28 cellular contexts compared by ENCODE assay signal in the genomic region with DNA sequence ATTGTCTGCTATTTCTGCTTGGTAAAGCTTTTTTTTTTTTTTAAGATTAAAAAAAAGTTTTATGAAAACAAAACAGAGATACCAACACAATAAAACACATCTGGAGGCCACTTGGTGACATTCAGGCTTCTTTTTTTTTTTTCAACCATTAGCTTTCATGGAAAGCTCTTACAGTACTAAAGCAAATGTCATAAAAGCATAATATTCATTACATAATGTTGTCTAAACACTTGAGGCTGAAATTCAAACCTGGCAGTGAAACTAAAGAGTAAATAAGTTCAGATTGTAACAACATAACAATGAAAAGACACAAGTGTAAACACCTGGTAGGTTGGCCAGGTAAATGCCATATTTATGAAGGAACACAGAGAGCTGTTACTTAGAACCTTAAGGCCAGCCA. TPM values are rescaled to one million over a fixed set of nuclear protein-coding genes. Genes with fewer than 3 reads are reported as not detected.
DNase-seq lines count a peak whose midpoint lies in the region; ATAC-seq and TF ChIP-seq lines count a peak whose summit lies in the region.
"Had no signal": no experiment of that assay in that cellular context is flagged by ENCODE, and none has a peak within 500 bp of the region (broad histone marks: within the 10 kb centered on the region; RNA-seq: fewer than 3 reads in every experiment).

No MANE protein-coding gene starts in this region.

- no peak for ATAC-seq in GM18505 (IDR thresholded peaks at IDR 0.05; ENCODE audit: unreplicated experiment)
- ATAC-seq in activated naive CD8-positive, alpha-beta T cell treated with anti-CD3 and anti-CD28 coated beads, Interleukin-2, amount 50 U/mL, for 24 hours: no peak
- ATAC-seq: activated CD8-positive, alpha-beta T cell treated with anti-CD3 and anti-CD28 coated beads, Interleukin-2, amount 10 ng/mL, durations not matched to agents 7 days and 5 days; activated T-cell treated with anti-CD3 and anti-CD28 coated beads, Interleukin-2, amount 50 U/mL, for 72 hours; HepG2; stimulated activated effector memory CD8-positive, alpha-beta T cell treated with anti-CD3 and anti-CD28 coated beads, Interleukin-12 subunit alpha, Interleukin-12 subunit beta, amount 100 ng/mL, for 72 hours had no signal

- no peaks in the 10 kb centered on the region for H4K20me1 ChIP-seq in Karpas-422 (ENCODE audit: insufficient read depth, low read depth, low read length)

- H3K9me3 Mint-ChIP-seq in activated naive CD8-positive, alpha-beta T cell treated with anti-CD3 and anti-CD28 coated beads, Interleukin-2, amount 50 U/mL, for 24 hours: no peaks in the 10 kb centered on the region
- H3K9me3 Mint-ChIP-seq: activated B cell treated with CpG ODN at 0.5 μM for 24 hours; activated naive CD8-positive, alpha-beta T cell treated with anti-CD3 and anti-CD28 coated beads for 36 hours; activated T-cell treated with anti-CD3 and anti-CD28 coated beads, Interleukin-2, amount 50 U/mL, for 72 hours; stimulated activated effector memory CD8-positive, alpha-beta T cell treated with anti-CD3 and anti-CD28 coated beads, Interleukin-12 subunit alpha, Interleukin-12 subunit beta, amount 100 ng/mL, for 72 hours had no signal

- H2AFZ ChIP-seq in mesenchymal stem cell (ENCODE audit: low read depth, low read length): no peak overlapping the region
- no peak overlapping the region for H2AFZ ChIP-seq in Karpas-422 (ENCODE audit: low read length)

- H3K27ac Mint-ChIP-seq in activated naive CD8-positive, alpha-beta T cell treated with anti-CD3 and anti-CD28 coated beads, Interleukin-2, amount 50 U/mL, for 24 hours: no peak overlapping the region
- H3K27ac Mint-ChIP-seq: activated B cell treated with CpG ODN at 0.5 μM for 24 hours; activated CD8-positive, alpha-beta T cell treated with anti-CD3 and anti-CD28 coated beads, Interleukin-2, amount 10 ng/mL, durations not matched to agents 7 days and 5 days; activated naive CD8-positive, alpha-beta T cell treated with anti-CD3 and anti-CD28 coated beads for 36 hours; activated T-cell treated with anti-CD3 and anti-CD28 coated beads, Interleukin-2, amount 50 U/mL, for 72 hours; stimulated activated effector memory CD8-positive, alpha-beta T cell treated with anti-CD3 and anti-CD28 coated beads, Interleukin-12 subunit alpha, Interleukin-12 subunit beta, amount 100 ng/mL, for 72 hours had no signal

- H3K14ac ChIP-seq in mesenchymal stem cell (ENCODE audit: low read length in 2 of 2): no peak overlapping the region

- H3K23ac ChIP-seq in mesenchymal stem cell (ENCODE audit: low read length in 2 of 2): no peak overlapping the region

- H3K4me3 ChIP-seq in mesenchymal stem cell (ENCODE audit: insufficient read depth in 1 of 2, low read depth in 1 of 2, low read length in 2 of 2): no peak overlapping the region
- no peak overlapping the region for H3K4me3 ChIP-seq in Karpas-422 (ENCODE audit: low read length)
- H3K4me3 ChIP-seq: dorsolateral prefrontal cortex, esophagus muscularis mucosa, left ventricle myocardium inferior, SJCRH30 had no signal

- H3K18ac ChIP-seq in mesenchymal stem cell (ENCODE audit: low read depth in 1 of 2, low read length in 2 of 2): no peak overlapping the region

- peaks cover 8% of the 10 kb centered on the region for H3K27me3 Mint-ChIP-seq in activated naive CD8-positive, alpha-beta T cell treated with anti-CD3 and anti-CD28 coated beads, Interleukin-2, amount 50 U/mL, for 24 hours

- no peak overlapping the region for H3K4ac ChIP-seq in mesenchymal stem cell (ENCODE audit: low read depth in 1 of 2, low read length in 2 of 2)

- H3K27me3 ChIP-seq in mesenchymal stem cell (ENCODE audit: control insufficient read depth in 1 of 2, insufficient read depth in 1 of 2, low read length in 2 of 2): no peaks in the 10 kb centered on the region
- no peaks in the 10 kb centered on the region for H3K27me3 ChIP-seq in Karpas-422 (ENCODE audit: low read length)
- H3K27me3 ChIP-seq: brain microvascular endothelial cell, esophagus muscularis mucosa, SJCRH30 had no signal

- TF ChIP-seq POLR2A in GM18505 (IDR thresholded peaks at IDR 0.05; ENCODE audit: borderline replicate concordance, extremely low read depth, insufficient read depth, insufficient read length): no peak

- no peak overlapping the region for H2BK5ac ChIP-seq in mesenchymal stem cell (ENCODE audit: low read depth, low read length, poor library complexity, severe bottlenecking)

- H3K36me3 ChIP-seq in mesenchymal stem cell (ENCODE audit: control insufficient read depth in 1 of 2, insufficient read depth in 2 of 2, low read depth in 1 of 2, low read length in 2 of 2) (peaks cover 2 to 3% of the 10 kb centered on the region in 2 experiments), Karpas-422 (ENCODE audit: insufficient read depth, low read length) (no peaks in the 10 kb centered on the region)
- H3K36me3 ChIP-seq: brain microvascular endothelial cell, esophagus muscularis mucosa, left ventricle myocardium inferior, SJCRH30 had no signal

- no peaks in the 10 kb centered on the region for H3K9me3 ChIP-seq in mesenchymal stem cell (ENCODE audit: control insufficient read depth, low read length)
- H3K9me3 ChIP-seq in Karpas-422 (ENCODE audit: low read length): no peaks in the 10 kb centered on the region
- H3K9me3 ChIP-seq: esophagus muscularis mucosa, left ventricle myocardium inferior, SJCRH30 had no signal

- H4K91ac ChIP-seq in mesenchymal stem cell (ENCODE audit: low read length): no peak overlapping the region

- H3K27ac ChIP-seq in mesenchymal stem cell (ENCODE audit: low read length, poor library complexity, severe bottlenecking) (no peak overlapping the region), Karpas-422 (ENCODE audit: low read length) (no peak overlapping the region)
- H3K27ac ChIP-seq: 22Rv1, brain microvascular endothelial cell, dorsolateral prefrontal cortex, esophagus muscularis mucosa, left ventricle myocardium inferior, SJCRH30 had no signal

- H3K4me3 Mint-ChIP-seq in activated naive CD8-positive, alpha-beta T cell treated with anti-CD3 and anti-CD28 coated beads, Interleukin-2, amount 50 U/mL, for 24 hours: no peak overlapping the region
- H3K4me3 Mint-ChIP-seq: activated B cell treated with CpG ODN at 0.5 μM for 24 hours; activated CD8-positive, alpha-beta T cell treated with anti-CD3 and anti-CD28 coated beads, Interleukin-2, amount 10 ng/mL, durations not matched to agents 7 days and 5 days; activated naive CD8-positive, alpha-beta T cell treated with anti-CD3 and anti-CD28 coated beads for 36 hours; activated T-cell treated with anti-CD3 and anti-CD28 coated beads, Interleukin-2, amount 50 U/mL, for 72 hours; stimulated activated effector memory CD8-positive, alpha-beta T cell treated with anti-CD3 and anti-CD28 coated beads, Interleukin-12 subunit alpha, Interleukin-12 subunit beta, amount 100 ng/mL, for 72 hours had no signal

- H3K9me2 ChIP-seq in Karpas-422 (replicated peaks; ENCODE audit: insufficient read depth, low read length): no peaks in the 10 kb centered on the region

- H3K4me2 ChIP-seq in mesenchymal stem cell (ENCODE audit: low read length, poor library complexity, severe bottlenecking): no peak overlapping the region
- no peak overlapping the region for H3K4me2 ChIP-seq in Karpas-422 (ENCODE audit: low read depth, low read length, poor library complexity, severe bottlenecking)

- H2AK5ac ChIP-seq in mesenchymal stem cell (ENCODE audit: low read length, severe bottlenecking): no peak overlapping the region

- DNase-seq in DMS79 treated with DMSO at 0.1 percent for 48 hours (lab: John Stamatoyannopoulos, UW): peak; percentile 22
- DNase-seq in DMS79 (lab: John Stamatoyannopoulos, UW): no peak
- peak; percentile 91 for DNase-seq in NCI-H2029 (lab: John Stamatoyannopoulos, UW)
- peak; percentile 18 to 51 for DNase-seq in SHP77 (lab: John Stamatoyannopoulos, UW)
- DNase-seq in mesenchymal stem cell: no peak
- DNase-seq in Karpas-422: no peak
- DNase-seq in activated naive CD8-positive, alpha-beta T cell treated with anti-CD3 and anti-CD28 coated beads, Interleukin-2, amount 50 U/mL, for 24 hours: no peak
- DNase-seq: activated B cell treated with CpG ODN at 0.5 μM for 24 hours; activated CD8-positive, alpha-beta T cell treated with anti-CD3 and anti-CD28 coated beads, Interleukin-2, amount 10 ng/mL, durations not matched to agents 7 days and 5 days; activated naive CD8-positive, alpha-beta T cell treated with anti-CD3 and anti-CD28 coated beads for 36 hours; activated T-cell treated with anti-CD3 and anti-CD28 coated beads, Interleukin-2, amount 50 U/mL, for 72 hours; brain microvascular endothelial cell; C1 segment of cervical spinal cord; dorsolateral prefrontal cortex; glutamatergic neuron; left ventricle myocardium inferior; MM.1S; NCI-H345; occipital lobe; right cardiac atrium; SJCRH30; stimulated activated CD4-positive, alpha-beta T cell treated with anti-CD3 and anti-CD28 coated beads, Interleukin-15, amount 100 ng/mL, for 24 hours; T-helper 2 cell had no signal

- H3K9ac ChIP-seq in mesenchymal stem cell (ENCODE audit: low read length): peak overlapping the region; percentile 28
- H3K9ac ChIP-seq in Karpas-422 (ENCODE audit: low read length): no peak overlapping the region

- H2BK15ac ChIP-seq in mesenchymal stem cell (ENCODE audit: low read depth, poor library complexity, severe bottlenecking): no peak overlapping the region

- no peaks in the 10 kb centered on the region for H3K79me1 ChIP-seq in mesenchymal stem cell (replicated peaks; ENCODE audit: low read length, poor library complexity, severe bottlenecking)

- peaks cover 8% of the 10 kb centered on the region for H3K4me1 ChIP-seq in mesenchymal stem cell (ENCODE audit: control insufficient read depth, insufficient read depth, low read depth, low read length)
- peaks cover 5% of the 10 kb centered on the region; the same call in 1 of the 2 replicates for H3K4me1 ChIP-seq in Karpas-422 (ENCODE audit: low read length)
- H3K4me1 ChIP-seq: SJCRH30 had no signal

- H2BK120ac ChIP-seq in mesenchymal stem cell (ENCODE audit: low read depth, low read length): no peak overlapping the region

- no peaks in the 10 kb centered on the region for H3K4me1 Mint-ChIP-seq in activated naive CD8-positive, alpha-beta T cell treated with anti-CD3 and anti-CD28 coated beads, Interleukin-2, amount 50 U/mL, for 24 hours
- H3K4me1 Mint-ChIP-seq: activated B cell treated with CpG ODN at 0.5 μM for 24 hours; activated naive CD8-positive, alpha-beta T cell treated with anti-CD3 and anti-CD28 coated beads for 36 hours; stimulated activated effector memory CD8-positive, alpha-beta T cell treated with anti-CD3 and anti-CD28 coated beads, Interleukin-12 subunit alpha, Interleukin-12 subunit beta, amount 100 ng/mL, for 72 hours had no signal

- H3K36me3 Mint-ChIP-seq in activated naive CD8-positive, alpha-beta T cell treated with anti-CD3 and anti-CD28 coated beads, Interleukin-2, amount 50 U/mL, for 24 hours (ENCODE audit: low read depth): no peaks in the 10 kb centered on the region
- H3K36me3 Mint-ChIP-seq: activated naive CD8-positive, alpha-beta T cell treated with anti-CD3 and anti-CD28 coated beads for 36 hours; stimulated activated effector memory CD8-positive, alpha-beta T cell treated with anti-CD3 and anti-CD28 coated beads, Interleukin-12 subunit alpha, Interleukin-12 subunit beta, amount 100 ng/mL, for 72 hours had no signal

- H3K79me2 ChIP-seq in Karpas-422 (ENCODE audit: low read length): no peaks in the 10 kb centered on the region

- no peak overlapping the region for H2BK12ac ChIP-seq in mesenchymal stem cell (ENCODE audit: low read length in 2 of 2)

- H4K8ac ChIP-seq in mesenchymal stem cell (ENCODE audit: low read length): no peak overlapping the region

RNA-seq across cellular contexts. Expression of gene PRICKLE1, which starts 14.7 kb away (rescaled TPM):
- 1.5 TPM for polyA plus RNA-seq in mesenchymal stem cell (2013, experiment 1 of 2)
- polyA plus RNA-seq in mesenchymal stem cell (2013, experiment 2 of 2): 1.5 TPM
- 1.1 and 1.9 TPM in 2 replicates for total RNA-seq in Karpas-422 (2014; rRNA removed; shearing (Covaris generic); ENCODE audit: low replicate concordance)
- total RNA-seq: activated T-cell treated with anti-CD3 and anti-CD28 coated beads, Interleukin-2, amount 50 U/mL, for 72 hours; HepG2 had no signal
- polyA plus RNA-seq: HepG2 had no signal

Comparison
In these comparisons a context has a peak if more than half of its experiments do, and no peak if none do; other contexts are left out.
1. DNase-seq: peak in DMS79 treated with DMSO at 0.1 percent for 48 hours (single experiment), NCI-H2029 (single experiment) and SHP77 (2 of 2); none in DMS79 (single experiment), mesenchymal stem cell (single experiment), Karpas-422 (single experiment) and activated naive CD8-positive, alpha-beta T cell treated with anti-CD3 and anti-CD28 coated beads, Interleukin-2, amount 50 U/mL, for 24 hours (single experiment).